ENCODE assay signal across 27 cellular contexts in genomic region chr10:112847778-112848177, GRCh38.
DNase-seq lines count a peak whose midpoint lies in the region; ATAC-seq, FAIRE-seq and TF ChIP-seq lines count a peak whose summit lies in the region.
"Had no signal": no experiment of that assay in that cellular context is flagged by ENCODE, and none has a peak within 500 bp of the region (broad histone marks: within the 10 kb centered on the region; RNA-seq: fewer than 3 reads in every experiment).

No MANE protein-coding gene starts in this region.

- H3K27me3 ChIP-seq in HepG2 (ENCODE audit: control insufficient read depth in 1 of 2, insufficient read depth in 2 of 2, low read length in 2 of 2) (no peaks in the 10 kb centered on the region), right lobe of liver (no peaks in the 10 kb centered on the region), K562 (ENCODE audit: control insufficient read depth in 2 of 2, insufficient read depth in 2 of 2, low read length in 2 of 2) (no peaks in the 10 kb centered on the region; a peak in 1 of 5 replicates), ovary (no peaks in the 10 kb centered on the region)
- H3K27me3 ChIP-seq: BE2C, BLaER1 had no signal

- H3K9ac ChIP-seq in HepG2 (ENCODE audit: insufficient read depth, low read depth, low read length) (no peak overlapping the region), K562 (ENCODE audit: insufficient read depth in 1 of 2, low read depth in 2 of 2, low read length in 2 of 2) (no peak overlapping the region)
- H3K9ac ChIP-seq: BLaER1 had no signal

- H2AFZ ChIP-seq in HepG2 (ENCODE audit: low read length) (no peak overlapping the region), K562 (ENCODE audit: low read depth, low read length) (no peak overlapping the region)

- H3K36me3 ChIP-seq in HepG2 (replicated peaks in 1 of 2; ENCODE audit: control insufficient read depth in 1 of 2, insufficient read depth in 2 of 2, low read length in 2 of 2) (no peaks in the 10 kb centered on the region), right lobe of liver (no peaks in the 10 kb centered on the region), HEK293 (ENCODE audit: control insufficient read depth in 2 of 2, insufficient read depth in 1 of 2, low read length in 2 of 2) (no peaks in the 10 kb centered on the region), K562 (ENCODE audit: control insufficient read depth, insufficient read depth, low read length) (no peaks in the 10 kb centered on the region), ovary (no peaks in the 10 kb centered on the region)
- H3K36me3 ChIP-seq: BE2C had no signal

- H3K9me3 Mint-ChIP-seq in endothelial cell (ENCODE audit: unreplicated experiment) (peaks cover 7% of the 10 kb centered on the region), progenitor cell of endocrine pancreas (ENCODE audit: low read depth) (peaks cover 22% of the 10 kb centered on the region)

- BruUV-seq in HepG2 (replicated peaks; lab: Mats Ljungman, UMichigan) (no TSS peak), K562 (replicated peaks; lab: Mats Ljungman, UMichigan) (no TSS peak)

- H4K20me1 ChIP-seq in HepG2 (ENCODE audit: insufficient read depth, low read length) (no peaks in the 10 kb centered on the region), K562 (replicated peaks; ENCODE audit: control insufficient read depth, insufficient read depth, low read length) (no peaks in the 10 kb centered on the region)

- intact Hi-C loops in HepG2 (cut with micrococcal nuclease; ENCODE audit: unreplicated experiment) (no loop called here), right lobe of liver (cut with DNase I) (loop anchor here in 1 of 2 donors (10.0 kb wide), 1 partner anchor 57 kb away; no protein-coding TSS in a partner anchor), K562 (cut with micrococcal nuclease) (no loop called here), ovary (cut with DNase I) (no loop called here)

- no peak overlapping the region for H3K4me3 ChIP-seq in HepG2 (replicated peaks in 1 of 3; ENCODE audit: insufficient read depth in 1 of 3, low read depth in 2 of 3, low read length in 3 of 3)
- H3K4me3 ChIP-seq in right lobe of liver = no peak overlapping the region
- H3K4me3 ChIP-seq in HEK293 (ENCODE audit: low read depth, low read length) = no peak overlapping the region
- no peak overlapping the region for H3K4me3 ChIP-seq in K562
- H3K4me3 ChIP-seq in ovary = no peak overlapping the region
- H3K4me3 ChIP-seq: BLaER1, GM12878 had no signal

- H3K36me3 Mint-ChIP-seq in endothelial cell (ENCODE audit: low read depth, unreplicated experiment) (peaks cover 19% of the 10 kb centered on the region), progenitor cell of endocrine pancreas (ENCODE audit: insufficient read depth) (peaks cover 15% of the 10 kb centered on the region)

- H3K4me1 Mint-ChIP-seq in endothelial cell (ENCODE audit: unreplicated experiment) = peaks cover 3% of the 10 kb centered on the region
- peaks cover 11% of the 10 kb centered on the region for H3K4me1 Mint-ChIP-seq in progenitor cell of endocrine pancreas (ENCODE audit: low read depth)
- H3K4me1 Mint-ChIP-seq: CD4-positive, alpha-beta memory T cell; CD4-positive, CD25-positive, alpha-beta regulatory T cell; CD8-positive, alpha-beta memory T cell had no signal

- ATAC-seq in HepG2 = no peak
- ATAC-seq in right lobe of liver = no peak
- ATAC-seq in K562 = no peak
- ATAC-seq: GM12878 had no signal

- WGBS in HepG2 (ENCODE audit: low lambda C conversion rate) = 97% methylated on average over 2 of the region's 2 CpGs
- 94% methylated on average over 2 of the region's 2 CpGs for WGBS in right lobe of liver (ENCODE audit: insufficient coverage, low coverage, low lambda C conversion rate, missing lambda C conversion rate)
- 29% methylated on average over 2 of the region's 2 CpGs for WGBS in K562 (ENCODE audit: insufficient coverage, low coverage, missing lambda C conversion rate)
- 93 to 98% (median 97%) methylated on average over 2 of the region's 2 CpGs for WGBS in ovary, 3 donors

- CTCF ChIA-PET in HepG2 (lab: Yijun Ruan, JAX; ENCODE audit: low intra/inter-chr PET ratio, low total read pairs) = no interaction called here
- CTCF ChIA-PET in HEK293 (lab: Yijun Ruan, JAX) = interaction anchor here (0.5 kb wide), 1 partner anchor 149 kb away, joined by 3 read pairs; no protein-coding TSS in a partner anchor
- CTCF ChIA-PET in K562 (lab: Yijun Ruan, JAX; ENCODE audit: low intra/inter-chr PET ratio) = no interaction called here

- no peak overlapping the region for H3K4me2 ChIP-seq in HepG2 (ENCODE audit: low read depth, low read length)
- no peak overlapping the region; the same call in 1 of the 2 replicates for H3K4me2 ChIP-seq in K562 (ENCODE audit: insufficient read depth, low read length)
- H3K4me2 ChIP-seq: BLaER1 had no signal

- TF ChIP-seq CTCF in HepG2 (CRISPR knock-in tag; IDR thresholded peaks at IDR 0.05) (no peak), right lobe of liver (IDR thresholded peaks at IDR 0.05) (no peak), HEK293 (tag by site-specific recombination; IDR thresholded peaks at IDR 0.05) (no peak), K562 (IDR thresholded peaks at IDR 0.05 in 2 of 3, conservative IDR thresholded peaks at IDR 0.05 in 1 of 3; ENCODE audit: insufficient read depth in 2 of 3, low read depth in 1 of 3, low read length in 3 of 3) (no peak), endothelial cell (IDR thresholded peaks at IDR 0.05; ENCODE audit: unreplicated experiment) (no peak), progenitor cell of endocrine pancreas (IDR thresholded peaks at IDR 0.05; ENCODE audit: unreplicated experiment) (no peak), ovary (IDR thresholded peaks at IDR 0.05) (no peak)

- no peak for DNase-seq in HepG2 (ENCODE audit: low spot score)
- DNase-seq in right lobe of liver = no peak
- DNase-seq in K562 (ENCODE audit: extremely low read depth in 1 of 4, low spot score in 3 of 4) = peak in 1 of 4 experiments; percentile 3
- DNase-seq in endothelial cell (ENCODE audit: low spot score) = no peak
- DNase-seq in progenitor cell of endocrine pancreas (ENCODE audit: low spot score, unreplicated experiment) = no peak
- DNase-seq in activated effector memory CD4-positive, alpha-beta T cell treated with anti-CD3 and anti-CD28 coated beads, Interleukin-2, amount 50 U/mL, for 16 hours = no peak
- DNase-seq in ovary = no peak
- DNase-seq: ACHN; BE2C; C1 segment of cervical spinal cord; CD4-positive, alpha-beta memory T cell; CD4-positive, CD25-positive, alpha-beta regulatory T cell; CD8-positive, alpha-beta memory T cell; COR-L47; DMS 273 treated with DMSO at 0.1 percent for 48 hours; DMS153; DMS53; DMS79; DND-41; EL; GDM1 had no signal

- peaks cover 16% of the 10 kb centered on the region for H3K4me1 ChIP-seq in HepG2 (ENCODE audit: insufficient read depth, low read length)
- H3K4me1 ChIP-seq in right lobe of liver = peaks cover 0 to 33% (median 7%) of the 10 kb centered on the region in 4 donors
- H3K4me1 ChIP-seq in HEK293 (ENCODE audit: control insufficient read depth, insufficient read depth, low read length) = no peaks in the 10 kb centered on the region
- peaks cover 15 to 26% of the 10 kb centered on the region in 2 experiments for H3K4me1 ChIP-seq in K562 (replicated peaks in 1 of 2; ENCODE audit: control insufficient read depth in 2 of 2, insufficient read depth in 2 of 2, low read length in 2 of 2)
- H3K4me1 ChIP-seq in ovary (ENCODE audit: insufficient read depth) = peaks cover 2% of the 10 kb centered on the region

- peak overlapping the region; percentile 43 for H3K4me3 Mint-ChIP-seq in endothelial cell (ENCODE audit: unreplicated experiment)
- no peak overlapping the region for H3K4me3 Mint-ChIP-seq in progenitor cell of endocrine pancreas (ENCODE audit: low read depth)
- H3K4me3 Mint-ChIP-seq: CD4-positive, alpha-beta memory T cell; CD4-positive, CD25-positive, alpha-beta regulatory T cell; CD8-positive, alpha-beta memory T cell had no signal

- no peak for TF ChIP-seq EP300 in HepG2 (IDR thresholded peaks at IDR 0.05; ENCODE audit: low read depth in 2 of 2, low read length in 2 of 2)
- TF ChIP-seq EP300 in HepG2 (CRISPR knock-in tag; IDR thresholded peaks at IDR 0.05; ENCODE audit: borderline replicate concordance) = no peak
- no peak for TF ChIP-seq EP300 in K562 (IDR thresholded peaks at IDR 0.05; ENCODE audit: low read length)
- no peak for TF ChIP-seq EP300 in ovary (IDR thresholded peaks at IDR 0.05)

- peaks cover 24% of the 10 kb centered on the region for H3K9me3 ChIP-seq in HepG2 (ENCODE audit: low read length)
- no peaks in the 10 kb centered on the region for H3K9me3 ChIP-seq in right lobe of liver
- no peaks in the 10 kb centered on the region for H3K9me3 ChIP-seq in HEK293 (ENCODE audit: control insufficient read depth, insufficient read depth, low read depth, low read length)
- H3K9me3 ChIP-seq in K562 (replicated peaks; ENCODE audit: control insufficient read depth, insufficient read depth, low read depth, low read length) = no peaks in the 10 kb centered on the region
- no peaks in the 10 kb centered on the region for H3K9me3 ChIP-seq in ovary
- H3K9me3 ChIP-seq: BE2C had no signal

- POLR2A ChIA-PET in HepG2 (lab: Yijun Ruan, JAX) = no interaction called here
- POLR2A ChIA-PET in HEK293 (lab: Yijun Ruan, JAX) = no interaction called here
- POLR2A ChIA-PET in K562 (lab: Yijun Ruan, JAX) = no interaction called here

- TF ChIP-seq RAD21 in HepG2 (CRISPR knock-in tag; IDR thresholded peaks at IDR 0.05) = no peak
- TF ChIP-seq RAD21 in K562 (CRISPR knock-in tag; conservative IDR thresholded peaks at IDR 0.05 in 1 of 2, IDR thresholded peaks at IDR 0.05 in 1 of 2) = no peak

- H3K27ac ChIP-seq in HepG2 (ENCODE audit: extremely low read length, insufficient read depth, low read length) (no peak overlapping the region), right lobe of liver (no peak overlapping the region), HEK293 (ENCODE audit: extremely low read depth, low read depth, low read length) (no peak overlapping the region), K562 (ENCODE audit: extremely low read depth, low read depth, low read length) (no peak overlapping the region), ovary (no peak overlapping the region)
- H3K27ac ChIP-seq: 22Rv1, BLaER1 had no signal

- no peaks in the 10 kb centered on the region for H3K9me1 ChIP-seq in K562 (ENCODE audit: control insufficient read depth, insufficient read depth, low read length)

- TF ChIP-seq POLR2A in HepG2 (IDR thresholded peaks at IDR 0.05; ENCODE audit: insufficient read depth in 1 of 2, low read depth in 2 of 2, low read length in 2 of 2) = no peak
- no peak for TF ChIP-seq POLR2A in right lobe of liver (IDR thresholded peaks at IDR 0.05)
- TF ChIP-seq POLR2A in K562 (conservative IDR thresholded peaks at IDR 0.05) = no peak
- no peak for TF ChIP-seq POLR2A in ovary (IDR thresholded peaks at IDR 0.05)

- in situ Hi-C loops in HepG2 (cut with HindIII; ENCODE audit: extremely low pct_ligation_motif_present, low pct_unique_long_range_greater_than_20kb) (no loop called here), K562 (cut with MboI) (no loop called here)

- no peak for FAIRE-seq in HepG2 (lab: Jason Lieb, UNC)
- no peak for FAIRE-seq in K562 (lab: Jason Lieb, UNC)
- FAIRE-seq: GM12878, GM12892, GM18507 had no signal

- H3K27ac Mint-ChIP-seq in endothelial cell (ENCODE audit: unreplicated experiment) (no peak overlapping the region), progenitor cell of endocrine pancreas (no peak overlapping the region)
- H3K27ac Mint-ChIP-seq: CD4-positive, alpha-beta memory T cell; CD8-positive, alpha-beta memory T cell had no signal

- H3K79me2 ChIP-seq in HepG2 (ENCODE audit: insufficient read depth, low read length) (no peaks in the 10 kb centered on the region), K562 (ENCODE audit: control insufficient read depth, insufficient read depth, low read length) (no peaks in the 10 kb centered on the region)

- peaks cover 4% of the 10 kb centered on the region for H3K27me3 Mint-ChIP-seq in endothelial cell (ENCODE audit: unreplicated experiment)
- H3K27me3 Mint-ChIP-seq in progenitor cell of endocrine pancreas = peaks cover 3% of the 10 kb centered on the region
- H3K27me3 Mint-ChIP-seq: CD4-positive, alpha-beta memory T cell; CD4-positive, CD25-positive, alpha-beta regulatory T cell had no signal

Comparison
In these comparisons a context has a peak if more than half of its experiments do, and no peak if none do; other contexts are left out.
1. Of the 241 proteins assayed by ChIP-seq in both HepG2 and K562: peak only in HepG2: SETDB1; only in K562: MAFG and NFE2; in both: MAFF and MAFK; in neither: 236.